Comparison of ENCODE assay signal across 9 cellular contexts in genomic region chr2:235614900-235615712, GRCh38.
DNase-seq lines count a peak whose midpoint lies in the region; TF ChIP-seq lines count a peak whose summit lies in the region.
"Had no signal": no experiment of that assay in that cellular context is flagged by ENCODE, and none has a peak within 500 bp of the region (broad histone marks: within the 10 kb centered on the region; RNA-seq: fewer than 3 reads in every experiment).

No MANE protein-coding gene starts in this region.

- TF ChIP-seq CTCF in dorsolateral prefrontal cortex (IDR thresholded peaks at IDR 0.05 in 54 of 56, conservative IDR thresholded peaks at IDR 0.05 in 2 of 56; ENCODE audit: low read depth in 1 of 56, partially characterized antibody in 56 of 56): peak in 4 of 56 donors; percentile 5 to 39 (median 15)
- no peak for TF ChIP-seq CTCF in vagina (IDR thresholded peaks at IDR 0.05)

- peaks cover 20% of the 10 kb centered on the region for H3K4me1 ChIP-seq in vagina

- H3K27ac ChIP-seq in dorsolateral prefrontal cortex: peak overlapping the region; percentile 58 to 99 (median 93)
- H3K27ac ChIP-seq in vagina: peak overlapping the region; percentile 53
- H3K27ac ChIP-seq: hepatocyte had no signal

- DNase-seq in NCI-H146 (lab: John Stamatoyannopoulos, UW) (peak; percentile 29), NCI-H146 treated with DMSO at 0.1 percent for 48 hours (lab: John Stamatoyannopoulos, UW; ENCODE audit: unreplicated experiment) (no peak), dorsolateral prefrontal cortex (peak in 9 of 10 donors; percentile 71 to 96 (median 92)), medulla oblongata (ENCODE audit: extremely low spot score) (peak; percentile 96), vagina (ENCODE audit: extremely low spot score in 2 of 2) (peak in 1 of 2 donors; percentile 95), cerebellum (ENCODE audit: low spot score) (no peak)
- DNase-seq in stimulated activated CD4-positive, alpha-beta T cell treated with anti-CD3 and anti-CD28 coated beads, Interleukin-2, amount 100 ng/mL, for 48 hours: no peak
- no peak for DNase-seq in stimulated activated naive CD4-positive, alpha-beta T cell (lab: John Stamatoyannopoulos, UW)

- peak overlapping the region in 20 of 59 donors; percentile 1 to 41 (median 16) for H3K4me3 ChIP-seq in dorsolateral prefrontal cortex
- no peak overlapping the region for H3K4me3 ChIP-seq in vagina
- H3K4me3 ChIP-seq: hepatocyte had no signal

- intact Hi-C loops in dorsolateral prefrontal cortex (cut with DNase I): loop anchor here (1.0 kb wide), 1 partner anchor 24 kb away; no protein-coding TSS in a partner anchor
- intact Hi-C loops in vagina (cut with DNase I): no loop called here

- H3K9me3 ChIP-seq in vagina: no peaks in the 10 kb centered on the region

- H3K27me3 ChIP-seq in dorsolateral prefrontal cortex (no peaks in the 10 kb centered on the region), vagina (no peaks in the 10 kb centered on the region)
- H3K27me3 ChIP-seq: hepatocyte had no signal

- TF ChIP-seq POLR2A in vagina (IDR thresholded peaks at IDR 0.05): no peak

- no peaks in the 10 kb centered on the region for H3K36me3 ChIP-seq in vagina

Comparison
In these comparisons a context has a peak if more than half of its experiments do, and no peak if none do; other contexts are left out.
1. DNase-seq: peak in NCI-H146 (single experiment), dorsolateral prefrontal cortex (9 of 10) and medulla oblongata (single experiment); none in NCI-H146 treated with DMSO at 0.1 percent for 48 hours (single experiment), stimulated activated CD4-positive, alpha-beta T cell treated with anti-CD3 and anti-CD28 coated beads, Interleukin-2, amount 100 ng/mL, for 48 hours (0 of 2), stimulated activated naive CD4-positive, alpha-beta T cell (0 of 6) and cerebellum (single experiment).